In genomic region chr10:97498076-97498840, GRCh38 we compare ENCODE assay signal across 8 cellular contexts. TPM values are rescaled to one million over a fixed set of nuclear protein-coding genes. Genes with fewer than 3 reads are reported as not detected.
DNase-seq lines count a peak whose midpoint lies in the region; ATAC-seq and TF ChIP-seq lines count a peak whose summit lies in the region.

Gene MMS19, minus strand, starts transcription at chr10:97498422. Its CDS starts 38 bp downstream, at chr10:97498384.

- H3K27ac ChIP-seq in C4-2B = peak within 1 kb of the TSS; percentile 92
- H3K27ac ChIP-seq in right lobe of liver = peak within 1 kb of the TSS; percentile 65 to 84 (median 77)

- H3K4me3 ChIP-seq in right lobe of liver = peak within 1 kb of the TSS; percentile 84 to 99 (median 98)

- DNase-seq in NCI-H774 (lab: John Stamatoyannopoulos, UW) (peak; percentile 95), dermis blood vessel endothelial cell (peak; percentile 98), right lobe of liver (peak; percentile 100)
- peak; percentile 99 to 100 for DNase-seq in activated CD4-positive, alpha-beta T cell treated with anti-CD3 and anti-CD28 coated beads, Interleukin-2, amount 50 U/mL, for 4 hours
- DNase-seq in stimulated activated CD4-positive, alpha-beta T cell treated with anti-CD3 and anti-CD28 coated beads, Interleukin-4, amount 100 ng/mL, for 4 hours = peak; percentile 99 to 100

- peaks cover 0 to 15% (median 0%) of the 10 kb centered on the region in 4 donors for H3K4me1 ChIP-seq in right lobe of liver

- peak; percentile 77 for TF ChIP-seq POLR2A in right lobe of liver (IDR thresholded peaks at IDR 0.05)

- no peaks in the 10 kb centered on the region for H3K9me3 ChIP-seq in right lobe of liver

- no peaks in the 10 kb centered on the region for H3K27me3 ChIP-seq in right lobe of liver

- H3K36me3 ChIP-seq in right lobe of liver = no peaks in the 10 kb centered on the region

- ATAC-seq in GM19395 (IDR thresholded peaks at IDR 0.05; ENCODE audit: unreplicated experiment) (peak; percentile 92), HG03565 (IDR thresholded peaks at IDR 0.05; ENCODE audit: unreplicated experiment) (peak; percentile 85), right lobe of liver (peak; percentile 88 to 97 (median 91))

- WGBS in right lobe of liver (ENCODE audit: insufficient coverage, low coverage, low lambda C conversion rate, missing lambda C conversion rate) = 0% methylated on average over 20 of the region's 73 CpGs

- intact Hi-C loops in right lobe of liver (cut with DNase I) = no loop called here

- no peak for TF ChIP-seq CTCF in C4-2B (conservative IDR thresholded peaks at IDR 0.05)
- peak in 3 of 4 donors; percentile 14 to 41 (median 27) for TF ChIP-seq CTCF in right lobe of liver (IDR thresholded peaks at IDR 0.05)

RNA-seq across cellular contexts. Expression of gene MMS19, which starts in this region (rescaled TPM):
- total RNA-seq in dermis blood vessel endothelial cell (95.5 and 102 TPM in 2 replicates), right lobe of liver (10 to 100 TPM; 18.7 to 40.7 (median 20.3) TPM)

Comparison
In these comparisons a context has a peak if more than half of its experiments do, and no peak if none do; other contexts are left out.
1. Peak in every context shown above with its lines: DNase-seq, ATAC-seq, H3K4me3 ChIP-seq and H3K27ac ChIP-seq.